ENCODE assay signal across 8 cellular contexts in the genomic region with DNA sequence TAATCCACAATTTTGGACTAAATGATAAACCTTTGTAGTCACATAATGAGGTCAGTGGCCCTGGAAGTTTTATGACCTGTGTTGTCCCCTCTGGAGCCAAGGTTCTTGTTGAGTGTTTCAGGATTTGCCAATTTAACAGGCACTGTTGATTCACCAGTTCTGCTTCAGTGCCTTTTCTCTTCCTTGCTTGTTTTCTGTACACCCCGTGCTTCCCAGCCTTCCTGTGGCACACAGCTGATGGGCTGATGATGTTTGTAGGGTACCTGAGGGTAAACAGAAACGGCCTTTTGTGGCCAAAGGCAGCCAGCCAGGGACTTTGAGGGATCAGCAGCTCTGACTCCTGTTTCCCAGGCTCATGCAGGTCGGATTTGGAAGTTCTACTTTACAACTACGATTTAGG. TPM values are rescaled to one million over a fixed set of nuclear protein-coding genes. Genes with fewer than 3 reads are reported as not detected.
DNase-seq lines count a peak whose midpoint lies in the region; ATAC-seq and TF ChIP-seq lines count a peak whose summit lies in the region.

No MANE protein-coding gene starts in this region.

- peaks cover 0 to 9% (median 0%) of the 10 kb centered on the region in 4 donors for H3K4me1 ChIP-seq in tibial nerve

- H3K4me3 ChIP-seq in tibial nerve, result no peak overlapping the region

- in situ Hi-C loops in Caki2 (cut with HindIII; ENCODE audit: low pct_unique_long_range_greater_than_20kb, low sequenced_read_pairs), result no loop called here

- H3K36me3 Mint-ChIP-seq in chondrocyte (ENCODE audit: low read depth) (peaks cover 25% of the 10 kb centered on the region), nephron progenitor cell (ENCODE audit: low read depth) (peaks cover 11% of the 10 kb centered on the region), T-cell (peaks cover 44% of the 10 kb centered on the region)

- TF ChIP-seq EP300 in tibial nerve (IDR thresholded peaks at IDR 0.05), result peak in 1 of 2 donors; percentile 70

- 41 to 47% methylated on average over 4 of the region's 4 CpGs for WGBS in tibial nerve, 2 donors

- H3K27me3 ChIP-seq in tibial nerve, result no peaks in the 10 kb centered on the region

- H3K27me3 Mint-ChIP-seq in chondrocyte (ENCODE audit: low read depth) (no peaks in the 10 kb centered on the region), nephron progenitor cell (ENCODE audit: low read depth, poor library complexity) (no peaks in the 10 kb centered on the region), T-cell (no peaks in the 10 kb centered on the region)

- DNase-seq in Caki2 (ENCODE audit: low read depth) (peak; percentile 80), NCI-H2029 treated with DMSO at 0.1 percent for 48 hours (lab: John Stamatoyannopoulos, UW) (peak; percentile 70), chondrocyte (ENCODE audit: low spot score) (no peak), nephron progenitor cell (peak; percentile 7), hepatic stellate cell (ENCODE audit: low spot score) (no peak), tibial nerve (ENCODE audit: low spot score in 2 of 2) (no peak), T-cell (no peak)

- H3K36me3 ChIP-seq in tibial nerve, result peaks cover 0 to 59% (median 0%) of the 10 kb centered on the region in 3 donors

- H3K4me1 Mint-ChIP-seq in chondrocyte (ENCODE audit: low read depth) (peaks cover 17% of the 10 kb centered on the region), nephron progenitor cell (peaks cover 20% of the 10 kb centered on the region), T-cell (peaks cover 0 to 34% (median 27%) of the 10 kb centered on the region in 3 donors)

- no peaks in the 10 kb centered on the region for H3K9me3 Mint-ChIP-seq in chondrocyte (ENCODE audit: low read depth)
- H3K9me3 Mint-ChIP-seq in nephron progenitor cell, result no peaks in the 10 kb centered on the region
- no peaks in the 10 kb centered on the region for H3K9me3 Mint-ChIP-seq in T-cell

- H3K9me3 ChIP-seq in tibial nerve, result no peaks in the 10 kb centered on the region

- POLR2A ChIA-PET in T-cell (lab: Charles Lee), result no interaction called here

- H3K4me3 Mint-ChIP-seq in chondrocyte (ENCODE audit: unreplicated experiment), result no peak overlapping the region
- no peak overlapping the region for H3K4me3 Mint-ChIP-seq in nephron progenitor cell
- H3K4me3 Mint-ChIP-seq in T-cell, result no peak overlapping the region

- no peak for TF ChIP-seq POLR2A in tibial nerve (IDR thresholded peaks at IDR 0.05)

- H3K27ac Mint-ChIP-seq in chondrocyte (ENCODE audit: unreplicated experiment) (peak overlapping the region; percentile 86), nephron progenitor cell (peak overlapping the region; percentile 96), T-cell (peak overlapping the region in 1 of 2 donors; percentile 39)

- TF ChIP-seq CTCF in chondrocyte (IDR thresholded peaks at IDR 0.05) (no peak), nephron progenitor cell (IDR thresholded peaks at IDR 0.05) (no peak), tibial nerve (IDR thresholded peaks at IDR 0.05) (no peak)

- CTCF ChIA-PET in T-cell (lab: Charles Lee), result no interaction called here

- peak overlapping the region in 1 of 4 donors; percentile 42 for H3K27ac ChIP-seq in tibial nerve

- ATAC-seq in GM21825 (IDR thresholded peaks at IDR 0.05; ENCODE audit: unreplicated experiment) (no peak), T-cell (replicated peaks in 1 of 4) (no peak)

RNA-seq across cellular contexts. Expression of gene GYG1, which starts 13.3 kb away (rescaled TPM):
- 28.1 and 63.3 TPM in 2 replicates for total RNA-seq in Caki2 (2014; rRNA removed; shearing (Covaris generic); ENCODE audit: low replicate concordance)
- total RNA-seq in chondrocyte (41.2 to 50.1 TPM (median 48.1 TPM) in 3 replicates), tibial nerve (10 to 100 TPM; 19.5 to 67.5 (median 26.0) TPM), T-cell (10 to 100 TPM; 16.3 to 30.4 (median 25.7) TPM)

Comparison
In these comparisons a context has a peak if more than half of its experiments do, and no peak if none do; other contexts are left out.
1. DNase-seq: peak in Caki2 (single experiment), NCI-H2029 treated with DMSO at 0.1 percent for 48 hours (single experiment) and nephron progenitor cell (single experiment); none in chondrocyte (single experiment), hepatic stellate cell (single experiment), tibial nerve (0 of 2) and T-cell (0 of 34).